ENCODE assay signal across 18 cellular contexts in genomic region chr11:75189075-75189474, GRCh38. TPM values are rescaled to one million over a fixed set of nuclear protein-coding genes. Genes with fewer than 3 reads are reported as not detected.
"Had no signal": no experiment of that assay in that cellular context is flagged by ENCODE, and none has a peak within 500 bp of the region (broad histone marks: within the 10 kb centered on the region; RNA-seq: fewer than 3 reads in every experiment).

No MANE protein-coding gene starts in this region.

- ATAC-seq: gastrocnemius medialis; naive thymus-derived CD8-positive, alpha-beta T cell; stimulated activated naive CD8-positive, alpha-beta T cell treated with anti-CD3 and anti-CD28 coated beads, Interleukin-15, Interleukin-2, amounts not matched to agents 100 U/mL and 50 U/mL, for 24 hours had no signal

- DNase-seq: effector memory CD4-positive, alpha-beta T cell; gastrocnemius medialis; heart right ventricle; hypothalamus; kidney glomerular epithelial cell; mammary epithelial cell; mucosa of descending colon; naive thymus-derived CD8-positive, alpha-beta T cell; nucleus accumbens; ovary; right cardiac atrium; small intestine; stimulated activated CD4-positive, alpha-beta T cell treated with anti-CD3 and anti-CD28 coated beads, Interleukin-2, amount 100 ng/mL, for 48 hours; stimulated activated naive CD8-positive, alpha-beta T cell treated with anti-CD3 and anti-CD28 coated beads, Interleukin-15, Interleukin-2, amounts not matched to agents 100 U/mL and 50 U/mL, for 24 hours; tibial artery had no signal

- H3K4me1 Mint-ChIP-seq: naive thymus-derived CD8-positive, alpha-beta T cell had no signal

- H3K36me3 Mint-ChIP-seq: naive thymus-derived CD8-positive, alpha-beta T cell had no signal

- H3K4me3 Mint-ChIP-seq: naive thymus-derived CD8-positive, alpha-beta T cell had no signal

- H3K9me3 Mint-ChIP-seq: naive thymus-derived CD8-positive, alpha-beta T cell had no signal

RNA-seq across cellular contexts. Expression of gene SLCO2B1, which starts 38.2 kb away (rescaled TPM):
- total RNA-seq: fibroblast of villous mesenchyme, mammary epithelial cell had no signal

RNA-seq across cellular contexts. Expression of gene TPBGL, which starts 51.5 kb away (rescaled TPM):
- total RNA-seq: fibroblast of villous mesenchyme, gastrocnemius medialis, liver, temporal lobe had no signal
